Comparison of ENCODE assay signal across 25 cellular contexts in genomic region chr7:103574536-103574935, GRCh38.
"Had no signal": no experiment of that assay in that cellular context is flagged by ENCODE, and none has a peak within 500 bp of the region (broad histone marks: within the 10 kb centered on the region; RNA-seq: fewer than 3 reads in every experiment).

No MANE protein-coding gene starts in this region.

- DNase-seq: activated CD4-positive, alpha-beta T cell treated with anti-CD3 and anti-CD28 coated beads for 36 hours; activated CD4-positive, CD25-positive, alpha-beta regulatory T cell; activated CD8-positive, alpha-beta memory T cell treated with anti-CD3 and anti-CD28 coated beads, Interleukin-2, amount 10 ng/mL, durations not matched to agents 7 days and 5 days; activated CD8-positive, alpha-beta T cell treated with anti-CD3 and anti-CD28 coated beads, Interleukin-2, amount 10 ng/mL, durations not matched to agents 7 days and 5 days; activated T-cell treated with anti-CD3 and anti-CD28 coated beads, Interleukin-2, amount 50 U/mL, for 48 hours; effector memory CD4-positive, alpha-beta T cell; erythroblast; kidney; left colon; mammary epithelial cell; pancreas; stimulated activated CD4-positive, alpha-beta T cell treated with anti-CD3 and anti-CD28 coated beads, Interleukin-15, amount 100 ng/mL, for 24 hours; stimulated activated CD4-positive, alpha-beta T cell treated with anti-CD3 and anti-CD28 coated beads, Interleukin-2, amount 100 ng/mL, for 24 hours; stimulated activated naive B cell treated with anti-CD40 and anti-IgM and Interleukin-4, amounts not matched to agents 10 μg/mL and 1 μg/mL and 100 μg/mL, for 72 hours; stomach; thyroid gland; upper lobe of left lung had no signal

- H3K27ac ChIP-seq: coronary artery, gastroesophageal sphincter, hepatocyte, neutrophil, pancreas, right atrium auricular region, stomach, thyroid gland, upper lobe of left lung, vagina had no signal

- H3K4me2 ChIP-seq: hepatocyte had no signal

- ATAC-seq: activated CD4-positive, alpha-beta T cell treated with anti-CD3 and anti-CD28 coated beads for 36 hours; activated CD8-positive, alpha-beta memory T cell treated with anti-CD3 and anti-CD28 coated beads, Interleukin-2, amount 10 ng/mL, durations not matched to agents 7 days and 5 days; activated CD8-positive, alpha-beta T cell treated with anti-CD3 and anti-CD28 coated beads, Interleukin-2, amount 10 ng/mL, durations not matched to agents 7 days and 5 days; activated naive CD4-positive, alpha-beta T cell treated with anti-CD3 and anti-CD28 coated beads, Interleukin-2, amount 50 U/mL, for 72 hours; gastroesophageal sphincter; left colon; pancreas; stimulated activated naive B cell treated with anti-CD40 and anti-IgM and Interleukin-4, amounts not matched to agents 10 μg/mL and 1 μg/mL and 100 μg/mL, for 72 hours had no signal

- H3K27me3 ChIP-seq: gastroesophageal sphincter, hepatocyte, neutrophil, pancreas, right atrium auricular region, stomach, thyroid gland, upper lobe of left lung, vagina had no signal

- H3K4me1 ChIP-seq: gastroesophageal sphincter, pancreas, right atrium auricular region, stomach, thyroid gland, upper lobe of left lung, vagina had no signal

- H2AFZ ChIP-seq: hepatocyte had no signal

- H3K9me3 ChIP-seq: gastroesophageal sphincter, neutrophil, pancreas, right atrium auricular region, stomach, thyroid gland, upper lobe of left lung, vagina had no signal

- H3K4me3 ChIP-seq: coronary artery, dorsolateral prefrontal cortex, gastroesophageal sphincter, hepatocyte, pancreas, right atrium auricular region, stomach, thyroid gland, upper lobe of left lung, vagina had no signal

- H3K36me3 ChIP-seq: gastroesophageal sphincter, neutrophil, pancreas, right atrium auricular region, stomach, thyroid gland, upper lobe of left lung, vagina had no signal
